1 cellular context compared by ENCODE assay signal in the genomic region with DNA sequence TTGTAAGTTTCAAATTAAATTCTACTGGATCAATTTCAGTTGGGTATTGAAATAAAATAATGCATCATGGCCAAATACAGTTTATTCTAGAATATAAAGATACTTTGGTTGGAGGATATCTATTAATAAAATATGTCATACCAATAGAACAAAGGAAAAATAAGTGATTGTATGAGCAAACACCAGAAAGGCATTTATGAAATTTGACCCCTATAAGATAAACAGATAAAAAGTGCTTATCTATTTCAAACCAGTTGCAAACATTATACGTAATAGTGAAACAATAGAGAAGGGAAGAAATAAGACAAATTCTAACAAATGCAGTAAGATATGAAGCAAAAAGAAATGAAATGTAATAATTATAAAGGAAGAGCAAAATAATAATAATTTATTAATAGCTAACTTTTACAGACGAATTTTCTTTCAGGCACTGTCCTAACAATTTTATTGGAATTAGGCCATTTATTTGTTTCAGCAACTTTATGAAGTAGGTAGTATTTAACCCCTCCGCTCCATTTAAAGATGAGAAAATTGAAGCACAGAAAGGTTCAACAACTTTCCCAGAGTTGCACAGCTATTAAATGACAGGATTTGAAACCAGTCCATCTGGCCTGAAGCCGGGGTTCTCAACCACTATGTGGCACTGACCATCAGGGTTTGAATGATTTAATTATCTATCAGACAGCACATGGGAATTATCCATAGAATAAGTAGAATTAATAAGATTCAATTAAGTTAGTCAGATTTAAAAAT.
TF ChIP-seq lines count a peak whose summit lies in the region.

No MANE protein-coding gene starts in this region.

TF ChIP-seq in HepG2, 621 proteins besides CTCF, POLR2A, EP300 and RAD21 (continued from another document):
- TF ChIP-seq, protein P1, sequence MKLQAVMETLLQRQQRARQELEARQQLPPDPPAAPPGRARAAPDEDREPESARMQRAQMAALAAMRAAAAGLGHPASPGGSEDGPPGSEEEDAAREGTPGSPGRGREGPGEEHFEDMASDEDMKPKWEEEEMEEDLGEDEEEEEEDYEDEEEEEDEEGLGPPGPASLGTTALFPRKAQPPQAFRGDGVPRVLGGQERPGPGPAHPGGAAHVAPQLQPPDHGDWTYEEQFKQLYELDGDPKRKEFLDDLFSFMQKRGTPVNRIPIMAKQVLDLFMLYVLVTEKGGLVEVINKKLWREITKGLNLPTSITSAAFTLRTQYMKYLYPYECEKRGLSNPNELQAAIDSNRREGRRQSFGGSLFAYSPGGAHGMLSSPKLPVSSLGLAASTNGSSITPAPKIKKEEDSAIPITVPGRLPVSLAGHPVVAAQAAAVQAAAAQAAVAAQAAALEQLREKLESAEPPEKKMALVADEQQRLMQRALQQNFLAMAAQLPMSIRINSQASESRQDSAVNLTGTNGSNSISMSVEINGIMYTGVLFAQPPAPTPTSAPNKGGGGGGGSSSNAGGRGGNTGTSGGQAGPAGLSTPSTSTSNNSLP (IDR thresholded peaks at IDR 0.05; ENCODE audit: low read depth, low read length) = 0 out of 2 replicates have a peak, but pooled peaks have one; percentile 24
- no peak for TF ChIP-seq ZFP36 (IDR thresholded peaks at IDR 0.05; ENCODE audit: borderline replicate concordance, low read depth, low read length, partially characterized antibody)
- no peak for TF ChIP-seq NFRKB (IDR thresholded peaks at IDR 0.05)
- TF ChIP-seq KDM2A (CRISPR knock-in tag; IDR thresholded peaks at IDR 0.05; ENCODE audit: borderline replicate concordance, low read depth) = no peak
- no peak for TF ChIP-seq ZNF563 (CRISPR knock-in tag; IDR thresholded peaks at IDR 0.05)
- TF ChIP-seq, protein P2, sequence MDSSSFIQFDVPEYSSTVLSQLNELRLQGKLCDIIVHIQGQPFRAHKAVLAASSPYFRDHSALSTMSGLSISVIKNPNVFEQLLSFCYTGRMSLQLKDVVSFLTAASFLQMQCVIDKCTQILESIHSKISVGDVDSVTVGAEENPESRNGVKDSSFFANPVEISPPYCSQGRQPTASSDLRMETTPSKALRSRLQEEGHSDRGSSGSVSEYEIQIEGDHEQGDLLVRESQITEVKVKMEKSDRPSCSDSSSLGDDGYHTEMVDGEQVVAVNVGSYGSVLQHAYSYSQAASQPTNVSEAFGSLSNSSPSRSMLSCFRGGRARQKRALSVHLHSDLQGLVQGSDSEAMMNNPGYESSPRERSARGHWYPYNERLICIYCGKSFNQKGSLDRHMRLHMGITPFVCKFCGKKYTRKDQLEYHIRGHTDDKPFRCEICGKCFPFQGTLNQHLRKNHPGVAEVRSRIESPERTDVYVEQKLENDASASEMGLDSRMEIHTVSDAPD (CRISPR knock-in tag; IDR thresholded peaks at IDR 0.05) = no peak
- no peak for TF ChIP-seq KLF6 (CRISPR knock-in tag; IDR thresholded peaks at IDR 0.05)
- TF ChIP-seq FOXA3 (CRISPR knock-in tag; IDR thresholded peaks at IDR 0.05) = no peak
- no peak for TF ChIP-seq LCORL (IDR thresholded peaks at IDR 0.05)
- TF ChIP-seq LCORL (CRISPR knock-in tag; IDR thresholded peaks at IDR 0.05) = no peak
- no peak for TF ChIP-seq ELF3 (CRISPR knock-in tag; IDR thresholded peaks at IDR 0.05)
